Comparison of ENCODE assay signal across 8 cellular contexts in the genomic region with DNA sequence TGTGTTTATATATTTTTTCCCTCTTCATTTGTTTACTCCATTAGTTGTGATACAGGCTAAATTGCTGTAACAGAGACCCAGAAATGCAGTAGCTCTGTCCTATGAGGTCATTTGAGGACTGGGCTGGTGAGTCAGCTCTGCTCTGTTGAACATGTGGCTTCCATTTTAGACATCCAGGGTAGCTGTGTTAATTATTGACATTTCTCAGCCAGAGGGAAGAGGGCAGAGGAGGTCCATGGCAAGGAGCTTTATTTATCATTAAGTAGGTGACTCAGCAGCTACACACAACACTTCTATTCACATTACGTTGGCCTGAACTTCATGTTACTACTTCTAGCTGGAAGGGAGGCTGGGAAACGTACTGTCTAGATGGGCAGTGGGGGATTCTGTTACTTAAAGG.
DNase-seq lines count a peak whose midpoint lies in the region; ATAC-seq, FAIRE-seq and TF ChIP-seq lines count a peak whose summit lies in the region.

No MANE protein-coding gene starts in this region.

- TF ChIP-seq CTCF in mucosa of descending colon (IDR thresholded peaks at IDR 0.05) (no peak), GM13976 (IDR thresholded peaks at IDR 0.05; ENCODE audit: borderline replicate concordance, control extremely low read depth, extremely low read depth, insufficient read depth, missing control alignments) (no peak)

- H3K9me3 ChIP-seq in mucosa of descending colon: no peaks in the 10 kb centered on the region

- no peaks in the 10 kb centered on the region for H3K36me3 ChIP-seq in mucosa of descending colon (ENCODE audit: low read depth)

- ATAC-seq in HG03135 (IDR thresholded peaks at IDR 0.05; ENCODE audit: unreplicated experiment): peak; percentile 77
- ATAC-seq in SK-N-SH treated with all-trans-retinoic acid at 6 μM for 48 hours: peak; percentile 91
- ATAC-seq in mucosa of descending colon: peak; percentile 58

- FAIRE-seq in GM18507 (lab: Jason Lieb, UNC): peak; percentile 88

- in situ Hi-C loops in GM13976 (cut with MboI; ENCODE audit: low sequenced_read_pairs, unreplicated experiment): no loop called here

- H3K4me3 ChIP-seq in mucosa of descending colon: no peak overlapping the region

- intact Hi-C loops in mucosa of descending colon (cut with DNase I, micrococcal nuclease): no loop called here

- DNase-seq in GM18507 (ENCODE audit: extremely low spot score, insufficient read length, low read depth) (no peak), mucosa of descending colon (peak in 1 of 3 donors; percentile 5), GM13976 (ENCODE audit: low spot score) (no peak), cerebellum (ENCODE audit: low spot score) (no peak), NCI-H1048 (lab: John Stamatoyannopoulos, UW) (no peak)
- no peak for DNase-seq in activated CD8-positive, alpha-beta memory T cell treated with anti-CD3 and anti-CD28 coated beads, Interleukin-2, amount 50 U/mL, for 48 hours

- H3K4me1 ChIP-seq in mucosa of descending colon (ENCODE audit: low read depth): no peaks in the 10 kb centered on the region

TF ChIP-seq in SK-N-SH treated with all-trans-retinoic acid at 6 μM for 48 hours, 23 proteins besides CTCF, POLR2A, EP300 and RAD21:
- TF ChIP-seq, protein P1, sequence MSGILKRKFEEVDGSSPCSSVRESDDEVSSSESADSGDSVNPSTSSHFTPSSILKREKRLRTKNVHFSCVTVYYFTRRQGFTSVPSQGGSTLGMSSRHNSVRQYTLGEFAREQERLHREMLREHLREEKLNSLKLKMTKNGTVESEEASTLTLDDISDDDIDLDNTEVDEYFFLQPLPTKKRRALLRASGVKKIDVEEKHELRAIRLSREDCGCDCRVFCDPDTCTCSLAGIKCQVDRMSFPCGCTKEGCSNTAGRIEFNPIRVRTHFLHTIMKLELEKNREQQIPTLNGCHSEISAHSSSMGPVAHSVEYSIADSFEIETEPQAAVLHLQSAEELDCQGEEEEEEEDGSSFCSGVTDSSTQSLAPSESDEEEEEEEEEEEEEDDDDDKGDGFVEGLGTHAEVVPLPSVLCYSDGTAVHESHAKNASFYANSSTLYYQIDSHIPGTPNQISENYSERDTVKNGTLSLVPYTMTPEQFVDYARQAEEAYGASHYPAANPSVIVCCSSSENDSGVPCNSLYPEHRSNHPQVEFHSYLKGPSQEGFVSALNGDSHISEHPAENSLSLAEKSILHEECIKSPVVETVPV (CRISPR knock-in tag; IDR thresholded peaks at IDR 0.05): no peak
- TF ChIP-seq BACH2 (CRISPR knock-in tag; IDR thresholded peaks at IDR 0.05; ENCODE audit: borderline replicate concordance): no peak
- TF ChIP-seq, protein P2, sequence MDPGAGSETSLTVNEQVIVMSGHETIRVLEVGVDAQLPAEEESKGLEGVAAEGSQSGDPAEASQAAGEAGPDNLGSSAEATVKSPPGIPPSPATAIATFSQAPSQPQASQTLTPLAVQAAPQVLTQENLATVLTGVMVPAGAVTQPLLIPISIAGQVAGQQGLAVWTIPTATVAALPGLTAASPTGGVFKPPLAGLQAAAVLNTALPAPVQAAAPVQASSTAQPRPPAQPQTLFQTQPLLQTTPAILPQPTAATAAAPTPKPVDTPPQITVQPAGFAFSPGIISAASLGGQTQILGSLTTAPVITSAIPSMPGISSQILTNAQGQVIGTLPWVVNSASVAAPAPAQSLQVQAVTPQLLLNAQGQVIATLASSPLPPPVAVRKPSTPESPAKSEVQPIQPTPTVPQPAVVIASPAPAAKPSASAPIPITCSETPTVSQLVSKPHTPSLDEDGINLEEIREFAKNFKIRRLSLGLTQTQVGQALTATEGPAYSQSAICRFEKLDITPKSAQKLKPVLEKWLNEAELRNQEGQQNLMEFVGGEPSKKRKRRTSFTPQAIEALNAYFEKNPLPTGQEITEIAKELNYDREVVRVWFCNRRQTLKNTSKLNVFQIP (CRISPR knock-in tag; IDR thresholded peaks at IDR 0.05; ENCODE audit: borderline replicate concordance, low read depth): no peak
- no peak for TF ChIP-seq GLIS3 (CRISPR knock-in tag; IDR thresholded peaks at IDR 0.05)
- TF ChIP-seq, protein P3, sequence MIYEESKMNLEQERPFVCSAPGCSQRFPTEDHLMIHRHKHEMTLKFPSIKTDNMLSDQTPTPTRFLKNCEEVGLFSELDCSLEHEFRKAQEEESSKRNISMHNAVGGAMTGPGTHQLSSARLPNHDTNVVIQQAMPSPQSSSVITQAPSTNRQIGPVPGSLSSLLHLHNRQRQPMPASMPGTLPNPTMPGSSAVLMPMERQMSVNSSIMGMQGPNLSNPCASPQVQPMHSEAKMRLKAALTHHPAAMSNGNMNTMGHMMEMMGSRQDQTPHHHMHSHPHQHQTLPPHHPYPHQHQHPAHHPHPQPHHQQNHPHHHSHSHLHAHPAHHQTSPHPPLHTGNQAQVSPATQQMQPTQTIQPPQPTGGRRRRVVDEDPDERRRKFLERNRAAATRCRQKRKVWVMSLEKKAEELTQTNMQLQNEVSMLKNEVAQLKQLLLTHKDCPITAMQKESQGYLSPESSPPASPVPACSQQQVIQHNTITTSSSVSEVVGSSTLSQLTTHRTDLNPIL (CRISPR knock-in tag; IDR thresholded peaks at IDR 0.05; ENCODE audit: low read depth): no peak
- TF ChIP-seq TOX (CRISPR knock-in tag; IDR thresholded peaks at IDR 0.05; ENCODE audit: borderline replicate concordance): no peak
- TF ChIP-seq, protein P4, sequence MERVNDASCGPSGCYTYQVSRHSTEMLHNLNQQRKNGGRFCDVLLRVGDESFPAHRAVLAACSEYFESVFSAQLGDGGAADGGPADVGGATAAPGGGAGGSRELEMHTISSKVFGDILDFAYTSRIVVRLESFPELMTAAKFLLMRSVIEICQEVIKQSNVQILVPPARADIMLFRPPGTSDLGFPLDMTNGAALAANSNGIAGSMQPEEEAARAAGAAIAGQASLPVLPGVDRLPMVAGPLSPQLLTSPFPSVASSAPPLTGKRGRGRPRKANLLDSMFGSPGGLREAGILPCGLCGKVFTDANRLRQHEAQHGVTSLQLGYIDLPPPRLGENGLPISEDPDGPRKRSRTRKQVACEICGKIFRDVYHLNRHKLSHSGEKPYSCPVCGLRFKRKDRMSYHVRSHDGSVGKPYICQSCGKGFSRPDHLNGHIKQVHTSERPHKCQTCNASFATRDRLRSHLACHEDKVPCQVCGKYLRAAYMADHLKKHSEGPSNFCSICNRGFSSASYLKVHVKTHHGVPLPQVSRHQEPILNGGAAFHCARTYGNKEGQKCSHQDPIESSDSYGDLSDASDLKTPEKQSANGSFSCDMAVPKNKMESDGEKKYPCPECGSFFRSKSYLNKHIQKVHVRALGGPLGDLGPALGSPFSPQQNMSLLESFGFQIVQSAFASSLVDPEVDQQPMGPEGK (CRISPR knock-in tag; IDR thresholded peaks at IDR 0.05; ENCODE audit: borderline replicate concordance): no peak
- TF ChIP-seq ZFP30 (CRISPR knock-in tag; IDR thresholded peaks at IDR 0.05): no peak
- no peak for TF ChIP-seq ZNF70 (CRISPR knock-in tag; IDR thresholded peaks at IDR 0.05)
- TF ChIP-seq SNAI2 (CRISPR knock-in tag; IDR thresholded peaks at IDR 0.05): no peak
- no peak for TF ChIP-seq PPARA (CRISPR knock-in tag; IDR thresholded peaks at IDR 0.05; ENCODE audit: borderline replicate concordance)
- TF ChIP-seq ZNF565 (CRISPR knock-in tag; conservative IDR thresholded peaks at IDR 0.05; ENCODE audit: low read depth): no peak
- TF ChIP-seq ZNF8 (CRISPR knock-in tag; IDR thresholded peaks at IDR 0.05): no peak
- no peak for TF ChIP-seq RARB (CRISPR knock-in tag; IDR thresholded peaks at IDR 0.05)
